Comparison of ENCODE assay signal across 17 cellular contexts in the genomic region with DNA sequence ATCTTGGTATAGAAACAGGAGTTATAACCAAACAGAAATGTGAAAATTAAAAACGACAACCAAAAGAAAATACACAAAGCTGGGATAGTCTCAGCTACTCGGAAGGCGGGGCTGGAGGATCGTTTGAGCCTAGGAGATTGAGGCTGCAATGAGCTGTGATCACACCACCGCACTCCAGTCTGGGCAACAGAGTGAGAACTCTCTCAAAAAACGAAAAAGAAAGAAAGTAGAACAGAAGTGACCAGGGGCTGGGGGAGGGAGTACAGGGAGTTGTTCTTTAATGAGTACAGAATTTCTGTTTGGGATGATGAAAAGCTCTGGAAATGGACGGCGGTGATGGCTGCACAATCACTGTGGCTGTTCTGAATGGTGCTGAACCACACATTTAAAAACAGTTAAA.
"Had no signal": no experiment of that assay in that cellular context is flagged by ENCODE, and none has a peak within 500 bp of the region (broad histone marks: within the 10 kb centered on the region; RNA-seq: fewer than 3 reads in every experiment).

No MANE protein-coding gene starts in this region.

- H3K4me3 Mint-ChIP-seq: activated naive CD8-positive, alpha-beta T cell had no signal

- H3K27ac Mint-ChIP-seq: activated naive CD8-positive, alpha-beta T cell had no signal

- H3K27me3 ChIP-seq: stomach had no signal

- FAIRE-seq: colon, frontal cortex, keratinocyte, TTC549, urothelium cell line had no signal

- ATAC-seq: activated CD4-positive, CD25-positive, alpha-beta regulatory T cell treated with anti-CD3 and anti-CD28 coated beads, Interleukin-2, amount 50 U/mL, for 24 hours; SK-N-SH treated with all-trans-retinoic acid at 6 μM for 48 hours had no signal

- H3K4me3 ChIP-seq: lower lobe of right lung, stomach, thoracic aorta had no signal

- H3K27me3 Mint-ChIP-seq: activated naive CD8-positive, alpha-beta T cell had no signal

- H3K27ac ChIP-seq: lower lobe of right lung, stomach, thoracic aorta had no signal

- H3K9me3 ChIP-seq: lower lobe of right lung, stomach, thoracic aorta had no signal

- DNase-seq: activated effector memory CD4-positive, alpha-beta T cell treated with anti-CD3 and anti-CD28 coated beads, Interleukin-2, amount 50 U/mL, for 16 hours; activated T-cell treated with anti-CD3 and anti-CD28 coated beads, Interleukin-2, amount 50 U/mL, for 1 hour; aorta; lower lobe of right lung; midbrain; stimulated activated CD4-positive, alpha-beta T cell treated with anti-CD3 and anti-CD28 coated beads, Interleukin-4, amount 100 ng/mL, for 1 hour; stimulated activated CD8-positive, alpha-beta memory T cell treated with anti-CD3 and anti-CD28 coated beads, Interleukin-4, amount 100 ng/mL, for 48 hours; stomach had no signal
